Comparison of ENCODE assay signal across 1 cellular context in genomic region chr14:34460295-34460694, GRCh38.
TF ChIP-seq lines count a peak whose summit lies in the region.

No MANE protein-coding gene starts in this region.

TF ChIP-seq in H1, 55 proteins besides CTCF, POLR2A, EP300 and RAD21 (continued from another document):
- TF ChIP-seq CHD7 (IDR thresholded peaks at IDR 0.05; ENCODE audit: insufficient replicate concordance, low read length) (no peak), SP4 (IDR thresholded peaks at IDR 0.05; ENCODE audit: low read length) (no peak), NRF1 (IDR thresholded peaks at IDR 0.05; ENCODE audit: low read depth, low read length) (no peak), KDM4A (IDR thresholded peaks at IDR 0.05; ENCODE audit: low read depth, low read length, severe bottlenecking) (no peak), CEBPB (IDR thresholded peaks at IDR 0.05; ENCODE audit: low read depth, low read length) (no peak), CHD1 (IDR thresholded peaks at IDR 0.05; ENCODE audit: low read depth, low read length) (no peak), EZH2 (IDR thresholded peaks at IDR 0.05; ENCODE audit: low read depth, low read length, severe bottlenecking) (no peak), FOSL1 (IDR thresholded peaks at IDR 0.05; ENCODE audit: insufficient read depth, low read depth, low read length) (no peak), CHD2 (IDR thresholded peaks at IDR 0.05; ENCODE audit: low read length) (no peak), GABPA (IDR thresholded peaks at IDR 0.05; ENCODE audit: borderline replicate concordance, insufficient read depth, low read length) (no peak), SUZ12 (IDR thresholded peaks at IDR 0.05; ENCODE audit: low read length) (no peak), TAF7 (optimal IDR thresholded peaks at IDR 0.05; ENCODE audit: borderline replicate concordance, low read depth, low read length) (no peak)
